Comparison of ENCODE assay signal across 2 cellular contexts in genomic region chr2:190947711-190948251, GRCh38.
TF ChIP-seq lines count a peak whose summit lies in the region.

No MANE protein-coding gene starts in this region.

TF ChIP-seq in GM23338, 12 proteins besides CTCF, POLR2A, EP300 and RAD21 (continued from another document):
- TF ChIP-seq REST (IDR thresholded peaks at IDR 0.05; ENCODE audit: unreplicated experiment) (no peak), POLR2AphosphoS5 (IDR thresholded peaks at IDR 0.05; ENCODE audit: low read depth) (no peak), ZNF462 (CRISPR knock-in tag; IDR thresholded peaks at IDR 0.05) (no peak), ZNF331 (CRISPR knock-in tag; IDR thresholded peaks at IDR 0.05; ENCODE audit: low read depth) (no peak), EZH2 (IDR thresholded peaks at IDR 0.05; ENCODE audit: low read depth, unreplicated experiment) (no peak), STAT1 (IDR thresholded peaks at IDR 0.05; ENCODE audit: unreplicated experiment) (no peak), CREB1 (CRISPR knock-in tag; IDR thresholded peaks at IDR 0.05; ENCODE audit: low read depth) (no peak)

TF ChIP-seq in GM12878, 131 proteins besides CTCF, POLR2A, EP300 and RAD21 (continued from another document):
- TF ChIP-seq PBX3 (IDR thresholded peaks at IDR 0.05; ENCODE audit: insufficient replicate concordance, low read depth, low read length), result no peak
- TF ChIP-seq TCF12 (IDR thresholded peaks at IDR 0.05; ENCODE audit: low read depth, low read length), result 0 out of 2 replicates have a peak, but pooled peaks have one; percentile 32
- no peak for TF ChIP-seq HDGF (IDR thresholded peaks at IDR 0.05)
- 0 out of 2 replicates have a peak, but pooled peaks have one; percentile 18 for TF ChIP-seq MEF2A (IDR thresholded peaks at IDR 0.05; ENCODE audit: insufficient read depth, low read depth, low read length)
- TF ChIP-seq JUND (IDR thresholded peaks at IDR 0.05; ENCODE audit: low read depth, low read length), result no peak
- no peak for TF ChIP-seq FOXM1 (IDR thresholded peaks at IDR 0.05; ENCODE audit: low read depth, low read length)
- TF ChIP-seq SKIL (IDR thresholded peaks at IDR 0.05; ENCODE audit: low read depth, poor library complexity, severe bottlenecking), result peak; percentile 48
- no peak for TF ChIP-seq SMAD1 (IDR thresholded peaks at IDR 0.05; ENCODE audit: low read depth, partially characterized antibody)
